21 cellular contexts compared by ENCODE assay signal in the genomic region with DNA sequence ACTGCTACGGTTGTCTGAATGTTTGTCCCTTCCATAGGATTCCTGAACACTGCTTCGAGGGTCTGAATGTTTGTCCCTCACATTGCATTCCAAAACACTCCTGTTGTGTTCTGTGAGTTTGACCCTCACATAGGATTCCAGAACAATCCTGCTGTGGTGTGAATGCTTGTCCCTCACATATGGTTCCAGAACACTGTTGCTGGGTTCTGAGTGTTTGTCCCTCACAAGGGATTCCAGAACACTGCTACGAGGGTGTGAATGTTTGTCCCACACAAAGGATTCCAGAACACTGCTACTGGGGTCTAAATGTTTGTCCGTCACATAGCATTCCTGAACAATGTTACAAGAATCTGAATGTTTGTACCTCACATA.
DNase-seq lines count a peak whose midpoint lies in the region; ATAC-seq, FAIRE-seq and TF ChIP-seq lines count a peak whose summit lies in the region.
"Had no signal": no experiment of that assay in that cellular context is flagged by ENCODE, and none has a peak within 500 bp of the region (broad histone marks: within the 10 kb centered on the region; RNA-seq: fewer than 3 reads in every experiment).

No MANE protein-coding gene starts in this region.

- FAIRE-seq in K562 (lab: Jason Lieb, UNC): no peak
- FAIRE-seq: GM12878, HepG2 had no signal

- WGBS in K562 (ENCODE audit: insufficient coverage, low coverage, missing lambda C conversion rate): 18% methylated on average over 4 of the region's 4 CpGs
- WGBS in mesendoderm (ENCODE audit: extremely low coverage, insufficient coverage, low lambda C conversion rate): no CpG with 5 or more reads among the region's 4 CpGs

- H3K9me1 ChIP-seq in K562 (ENCODE audit: control insufficient read depth, insufficient read depth, low read length): no peaks in the 10 kb centered on the region

- CTCF ChIA-PET in K562 (lab: Yijun Ruan, JAX; ENCODE audit: low intra/inter-chr PET ratio): no interaction called here

- TF ChIP-seq RAD21 in K562 (CRISPR knock-in tag; conservative IDR thresholded peaks at IDR 0.05 in 1 of 2, IDR thresholded peaks at IDR 0.05 in 1 of 2): no peak

- no peak for ATAC-seq in K562
- ATAC-seq: GM12878, HCT116, HepG2 had no signal

- no peaks in the 10 kb centered on the region for H3K36me3 ChIP-seq in K562 (ENCODE audit: control insufficient read depth, insufficient read depth, low read length)
- no peaks in the 10 kb centered on the region for H3K36me3 ChIP-seq in mesendoderm (ENCODE audit: control insufficient read depth, insufficient read depth, low read length)
- H3K36me3 ChIP-seq: BLaER1 treated with 17β-estradiol and CSF1 and Interleukin-3, amounts not matched to agents 10 nM and 100 nM had no signal

- no peak overlapping the region for H3K56ac ChIP-seq in mesendoderm (ENCODE audit: low read length)

- intact Hi-C loops in K562 (cut with micrococcal nuclease): no loop called here

- H3K27me3 ChIP-seq in K562 (ENCODE audit: control insufficient read depth in 2 of 2, insufficient read depth in 2 of 2, low read length in 2 of 2) (no peaks in the 10 kb centered on the region), mesendoderm (ENCODE audit: insufficient read depth, low read length, poor library complexity) (peaks cover 3% of the 10 kb centered on the region)
- H3K27me3 ChIP-seq: BLaER1 treated with 17β-estradiol and CSF1 and Interleukin-3, amounts not matched to agents 10 nM and 100 nM had no signal

- H2BK5ac ChIP-seq in mesendoderm (ENCODE audit: low read length): no peak overlapping the region

- no peak for TF ChIP-seq EP300 in K562 (IDR thresholded peaks at IDR 0.05; ENCODE audit: low read length)

- H4K8ac ChIP-seq in mesendoderm (ENCODE audit: low read depth, low read length): no peak overlapping the region

- BruUV-seq in K562 (replicated peaks; lab: Mats Ljungman, UMichigan): no TSS peak

- H3K27ac ChIP-seq in K562 (ENCODE audit: extremely low read depth, low read depth, low read length): no peak overlapping the region
- no peak overlapping the region for H3K27ac ChIP-seq in mesendoderm (ENCODE audit: low read depth, low read length)
- H3K27ac ChIP-seq: BLaER1 treated with 17β-estradiol and CSF1 and Interleukin-3, amounts not matched to agents 10 nM and 100 nM had no signal

- peaks cover 12% of the 10 kb centered on the region for H3K9me3 ChIP-seq in K562 (replicated peaks; ENCODE audit: control insufficient read depth, insufficient read depth, low read depth, low read length)
- H3K9me3 ChIP-seq: BLaER1 treated with 17β-estradiol and CSF1 and Interleukin-3, amounts not matched to agents 10 nM and 100 nM had no signal

- no peak overlapping the region for H2AK5ac ChIP-seq in mesendoderm (ENCODE audit: low read length)

- POLR2A ChIA-PET in K562 (lab: Yijun Ruan, JAX): no interaction called here

- H3K4me2 ChIP-seq in K562 (ENCODE audit: insufficient read depth, low read length): no peak overlapping the region
- no peak overlapping the region for H3K4me2 ChIP-seq in mesendoderm (ENCODE audit: low read length)
- H3K4me2 ChIP-seq: BLaER1 treated with 17β-estradiol and CSF1 and Interleukin-3, amounts not matched to agents 10 nM and 100 nM had no signal

- H3K79me2 ChIP-seq in K562 (ENCODE audit: control insufficient read depth, insufficient read depth, low read length) (no peaks in the 10 kb centered on the region), mesendoderm (ENCODE audit: control insufficient read depth, insufficient read depth, low read length) (no peaks in the 10 kb centered on the region)

- no peak overlapping the region for H3K4ac ChIP-seq in mesendoderm (ENCODE audit: low read depth, low read length)

- no peak overlapping the region for H2BK120ac ChIP-seq in mesendoderm (ENCODE audit: low read depth, low read length)

- no peak overlapping the region for H3K18ac ChIP-seq in mesendoderm (ENCODE audit: low read length)

- H4K5ac ChIP-seq in mesendoderm (ENCODE audit: low read length): no peak overlapping the region

- H3K79me1 ChIP-seq in mesendoderm (ENCODE audit: low read length): no peaks in the 10 kb centered on the region

- no peak overlapping the region for H3K23ac ChIP-seq in mesendoderm (ENCODE audit: low read length)

- no peak overlapping the region for H2AFZ ChIP-seq in K562 (ENCODE audit: low read depth, low read length)

- peak; percentile 44 for DNase-seq in activated CD8-positive, alpha-beta memory T cell treated with anti-CD3 and anti-CD28 coated beads for 24 hours
- DNase-seq in activated CD8-positive, alpha-beta memory T cell treated with anti-CD3 and anti-CD28 coated beads, Interleukin-2, amount 50 U/mL, for 4 hours: no peak
- DNase-seq in K562 (ENCODE audit: extremely low read depth in 1 of 4, low spot score in 3 of 4): no peak
- no peak for DNase-seq in mesendoderm
- DNase-seq in NCI-H69 (lab: John Stamatoyannopoulos, UW): no peak
- no peak for DNase-seq in OCI-M1 (lab: John Stamatoyannopoulos, UW)
- DNase-seq in islet precursor cell: no peak
- DNase-seq: 8988T; CD4-positive, CD25-positive, alpha-beta regulatory T cell; CD8-positive, alpha-beta memory T cell; COR-L47; DMS 273 treated with DMSO at 0.1 percent for 48 hours; DMS53; DND-41; EL; GOT3; H7 had no signal

- H4K20me1 ChIP-seq in K562 (replicated peaks; ENCODE audit: control insufficient read depth, insufficient read depth, low read length): no peaks in the 10 kb centered on the region
- H4K20me1 ChIP-seq: BLaER1 treated with 17β-estradiol and CSF1 and Interleukin-3, amounts not matched to agents 10 nM and 100 nM had no signal

- in situ Hi-C loops in K562 (cut with MboI): no loop called here

- no peaks in the 10 kb centered on the region for H3K4me1 ChIP-seq in K562 (replicated peaks in 1 of 2; ENCODE audit: control insufficient read depth in 2 of 2, insufficient read depth in 2 of 2, low read length in 2 of 2)
- H3K4me1 ChIP-seq in mesendoderm (ENCODE audit: control insufficient read depth, low read depth, low read length): no peaks in the 10 kb centered on the region
- H3K4me1 ChIP-seq: BLaER1 treated with 17β-estradiol and CSF1 and Interleukin-3, amounts not matched to agents 10 nM and 100 nM had no signal

- TF ChIP-seq POLR2A in K562 (conservative IDR thresholded peaks at IDR 0.05): no peak

- H2BK15ac ChIP-seq in mesendoderm (replicated peaks; ENCODE audit: low read depth): no peak overlapping the region

- no peak for TF ChIP-seq CTCF in K562 (IDR thresholded peaks at IDR 0.05 in 2 of 3, conservative IDR thresholded peaks at IDR 0.05 in 1 of 3; ENCODE audit: insufficient read depth in 2 of 3, low read depth in 1 of 3, low read length in 3 of 3)

- H3K4me3 ChIP-seq in K562 (no peak overlapping the region), mesendoderm (ENCODE audit: low read length) (peak overlapping the region; percentile 3)
- H3K4me3 ChIP-seq: BLaER1 treated with 17β-estradiol and CSF1 and Interleukin-3, amounts not matched to agents 10 nM and 100 nM; GM12878 had no signal

- H3K9ac ChIP-seq in K562 (ENCODE audit: insufficient read depth in 1 of 2, low read depth in 2 of 2, low read length in 2 of 2) (no peak overlapping the region), mesendoderm (ENCODE audit: low read length) (no peak overlapping the region)
- H3K9ac ChIP-seq: BLaER1 treated with 17β-estradiol and CSF1 and Interleukin-3, amounts not matched to agents 10 nM and 100 nM had no signal

TF ChIP-seq in K562, 482 proteins besides CTCF, POLR2A, EP300 and RAD21:
- TF ChIP-seq ZNF75A (CRISPR knock-in tag; IDR thresholded peaks at IDR 0.05) (peak; percentile 51; the same call in 1 of the 2 replicates), ZNF143 (CRISPR knock-in tag; IDR thresholded peaks at IDR 0.05) (no peak)
TF ChIP-seq in K562: peak in this region for 1.
